9 cellular contexts compared by ENCODE assay signal in genomic region chr17:16286009-16286946, GRCh38.
A peak's percentile ranks its signal among the peaks of the same experiment; 100 is the strongest.
DNase-seq lines count a peak whose midpoint lies in the region; ATAC-seq, FAIRE-seq and TF ChIP-seq lines count a peak whose summit lies in the region.
"Had no signal": no experiment of that assay in that cellular context is flagged by ENCODE, and none has a peak within 500 bp of the region (broad histone marks: within the 10 kb centered on the region; RNA-seq: fewer than 3 reads in every experiment).

No MANE protein-coding gene starts in this region.

- WGBS in K562 (ENCODE audit: insufficient coverage, low coverage, missing lambda C conversion rate): 5% methylated on average over 24 of the region's 26 CpGs
- WGBS in spleen, 5 donors: 20 to 22% (median 21%) methylated on average over 26 of the region's 26 CpGs

- no peaks in the 10 kb centered on the region for H3K9me3 ChIP-seq in K562 (replicated peaks; ENCODE audit: control insufficient read depth, insufficient read depth, low read depth, low read length)
- H3K9me3 ChIP-seq in iPS-18c (ENCODE audit: control insufficient read depth, insufficient read depth, low read length): no peaks in the 10 kb centered on the region
- H3K9me3 ChIP-seq in spleen: no peaks in the 10 kb centered on the region

- FAIRE-seq in K562 (lab: Jason Lieb, UNC): peak; percentile 99
- FAIRE-seq: frontal cortex had no signal

- peak in 1 of 2 experiments; percentile 51; a peak in 1 of 4 replicates for TF ChIP-seq RAD21 in K562 (CRISPR knock-in tag; conservative IDR thresholded peaks at IDR 0.05 in 1 of 2, IDR thresholded peaks at IDR 0.05 in 1 of 2)

- TSS peak; percentile 72 for BruUV-seq in K562 (replicated peaks; lab: Mats Ljungman, UMichigan)

- H3K36me3 ChIP-seq in K562 (ENCODE audit: control insufficient read depth, insufficient read depth, low read length) (peaks cover 3% of the 10 kb centered on the region; the same call in 1 of the 3 replicates), spleen (peaks cover 0 to 11% (median 0%) of the 10 kb centered on the region in 6 donors)

- H3K27ac ChIP-seq in K562 (ENCODE audit: extremely low read depth, low read depth, low read length): peak overlapping the region; percentile 98
- peak overlapping the region; percentile 75 to 94 (median 90) for H3K27ac ChIP-seq in spleen

- TF ChIP-seq EP300 in K562 (IDR thresholded peaks at IDR 0.05; ENCODE audit: low read length): peak; percentile 73

- H3K27me3 ChIP-seq in K562 (ENCODE audit: control insufficient read depth in 2 of 2, insufficient read depth in 2 of 2, low read length in 2 of 2) (no peaks in the 10 kb centered on the region), spleen (replicated peaks in 1 of 7) (no peaks in the 10 kb centered on the region)

- TF ChIP-seq CTCF in K562 (IDR thresholded peaks at IDR 0.05 in 2 of 3, conservative IDR thresholded peaks at IDR 0.05 in 1 of 3; ENCODE audit: insufficient read depth in 2 of 3, low read depth in 1 of 3, low read length in 3 of 3) (no peak; a peak in 1 of 6 replicates), spleen (IDR thresholded peaks at IDR 0.05 in 8 of 11, conservative IDR thresholded peaks at IDR 0.05 in 3 of 11) (peak in 1 of 11 experiments; percentile 25)

- H2AFZ ChIP-seq in K562 (ENCODE audit: low read depth, low read length): peak overlapping the region; percentile 85

- TF ChIP-seq POLR2A in K562 (conservative IDR thresholded peaks at IDR 0.05): peak; percentile 87
- no peak for TF ChIP-seq POLR2A in spleen (IDR thresholded peaks at IDR 0.05)

- POLR2A ChIA-PET in K562 (lab: Yijun Ruan, JAX): interaction anchor here (0.6 to 1.7 kb wide), 18 partner anchors 8 to 153 kb away, joined by 3 to 10 read pairs (median 4); partner anchors contain the start of gene UBB

- H3K4me1 ChIP-seq in K562 (replicated peaks in 1 of 2; ENCODE audit: control insufficient read depth in 2 of 2, insufficient read depth in 2 of 2, low read length in 2 of 2): peaks cover 9 to 47% of the 10 kb centered on the region in 2 experiments
- H3K4me1 ChIP-seq in spleen: peaks cover 37 to 77% (median 56%) of the 10 kb centered on the region in 6 donors

- no peaks in the 10 kb centered on the region for H3K9me1 ChIP-seq in K562 (ENCODE audit: control insufficient read depth, insufficient read depth, low read length)

- intact Hi-C loops in K562 (cut with micrococcal nuclease) (loop anchor here (2.0 to 10.0 kb wide), 4 partner anchors 66 to 239 kb away; partner anchors contain the start of genes CENPV, NCOR1, PIGL and UBB), spleen (cut with DNase I; ENCODE audit: low total_unique reads) (no loop called here)

- CTCF ChIA-PET in K562 (lab: Yijun Ruan, JAX; ENCODE audit: low intra/inter-chr PET ratio): no interaction called here

- H3K79me2 ChIP-seq in K562 (ENCODE audit: control insufficient read depth, insufficient read depth, low read length): no peaks in the 10 kb centered on the region; the same call in 2 of the 3 replicates

- H3K9ac ChIP-seq in K562 (ENCODE audit: insufficient read depth in 1 of 2, low read depth in 2 of 2, low read length in 2 of 2): peak overlapping the region; percentile 88 to 94

- peak overlapping the region; percentile 81 for H3K4me2 ChIP-seq in K562 (ENCODE audit: insufficient read depth, low read length)

- H4K20me1 ChIP-seq in K562 (replicated peaks; ENCODE audit: control insufficient read depth, insufficient read depth, low read length): no peaks in the 10 kb centered on the region

- DNase-seq in CD1c-positive myeloid dendritic cell (ENCODE audit: extremely low spot score) (peak; percentile 93), HK-2 (ENCODE audit: unreplicated experiment) (peak; percentile 88), T-helper 22 cell (ENCODE audit: low read depth) (peak; percentile 56), K562 (ENCODE audit: extremely low read depth in 1 of 4, low spot score in 3 of 4) (peak; percentile 85 to 95 (median 88)), spleen (peak; percentile 93), DMS153 treated with DMSO at 0.1 percent for 48 hours (lab: John Stamatoyannopoulos, UW; ENCODE audit: unreplicated experiment) (no peak)

- peak overlapping the region; percentile 13; the same call in 1 of the 2 replicates for H3K4me3 ChIP-seq in K562
- H3K4me3 ChIP-seq in iPS-18c (ENCODE audit: insufficient read depth, low read depth, low read length): peak overlapping the region; percentile 45
- H3K4me3 ChIP-seq in spleen: peak overlapping the region in 3 of 8 donors; percentile 1 to 52 (median 2)

- peak; percentile 88 for ATAC-seq in GM19467 (IDR thresholded peaks at IDR 0.05; ENCODE audit: unreplicated experiment)
- peak; percentile 96 for ATAC-seq in K562

- in situ Hi-C loops in K562 (cut with MboI): no loop called here

TF ChIP-seq in K562, 482 proteins besides CTCF, POLR2A, EP300 and RAD21 (continues in another document):
- no peak for TF ChIP-seq NR2F6 (CRISPR knock-in tag; IDR thresholded peaks at IDR 0.05)
- no peak for TF ChIP-seq STAG1 (CRISPR knock-in tag; IDR thresholded peaks at IDR 0.05; ENCODE audit: borderline replicate concordance)
- TF ChIP-seq ATF1 (CRISPR knock-in tag; IDR thresholded peaks at IDR 0.05): no peak
- TF ChIP-seq ATF1 (tag; IDR thresholded peaks at IDR 0.05): peak; percentile 67
- peak; percentile 80 for TF ChIP-seq ATF3 (IDR thresholded peaks at IDR 0.05)
- TF ChIP-seq ATF3 (CRISPR knock-in tag; conservative IDR thresholded peaks at IDR 0.05): peak; percentile 40; the same call in 1 of the 2 replicates
- peak; percentile 65 for TF ChIP-seq EP400 (IDR thresholded peaks at IDR 0.05)
- peak; percentile 87 for TF ChIP-seq DPF2 (IDR thresholded peaks at IDR 0.05)
- TF ChIP-seq KLF13 (tag; IDR thresholded peaks at IDR 0.05; ENCODE audit: borderline replicate concordance, low read depth): peak; percentile 21; the same call in 1 of the 2 replicates
- TF ChIP-seq MAFG (tag; conservative IDR thresholded peaks at IDR 0.05): no peak; the same call in 1 of the 2 replicates
- no peak for TF ChIP-seq RBM25 (IDR thresholded peaks at IDR 0.05; ENCODE audit: low read depth, low read length, severe bottlenecking)
- TF ChIP-seq KLF6 (CRISPR knock-in tag; IDR thresholded peaks at IDR 0.05; ENCODE audit: borderline replicate concordance): no peak
- TF ChIP-seq ZBTB17 (CRISPR knock-in tag; IDR thresholded peaks at IDR 0.05): 0 out of 2 replicates have a peak, but pooled peaks have one; percentile 12
- peak; percentile 87 for TF ChIP-seq ZNF592 (IDR thresholded peaks at IDR 0.05)
- no peak for TF ChIP-seq ZNF232 (CRISPR knock-in tag; IDR thresholded peaks at IDR 0.05)
- no peak for TF ChIP-seq NFATC3 (IDR thresholded peaks at IDR 0.05)
- TF ChIP-seq ZNF778 (CRISPR knock-in tag; IDR thresholded peaks at IDR 0.05): no peak
- peak; percentile 88 for TF ChIP-seq EGR1 (conservative IDR thresholded peaks at IDR 0.05)
- TF ChIP-seq GATA2 (CRISPR knock-in tag; IDR thresholded peaks at IDR 0.05): peak; percentile 77
- TF ChIP-seq SMARCE1 (IDR thresholded peaks at IDR 0.05): peak; percentile 81
- no peak for TF ChIP-seq NR3C1 (CRISPR knock-in tag; IDR thresholded peaks at IDR 0.05)
- TF ChIP-seq E2F1 (CRISPR knock-in tag; IDR thresholded peaks at IDR 0.05): 0 out of 2 replicates have a peak, but pooled peaks have one; percentile 21
